ENCODE assay signal across 32 cellular contexts in genomic region chr12:22238211-22238610, GRCh38.
"Had no signal": no experiment of that assay in that cellular context is flagged by ENCODE, and none has a peak within 500 bp of the region (broad histone marks: within the 10 kb centered on the region; RNA-seq: fewer than 3 reads in every experiment).

No MANE protein-coding gene starts in this region.

- H3K9me3 ChIP-seq: breast epithelium, esophagus muscularis mucosa, mucosa of descending colon, spleen, testis, transverse colon had no signal

- H2AFZ ChIP-seq: hepatocyte had no signal

- H3K4me3 ChIP-seq: breast epithelium, esophagus muscularis mucosa, gastroesophageal sphincter, hepatocyte, mucosa of descending colon, spleen, testis, transverse colon had no signal

- H3K4me2 ChIP-seq: hepatocyte had no signal

- H3K4me1 ChIP-seq: breast epithelium, spleen, testis, transverse colon had no signal

- H3K27ac ChIP-seq: breast epithelium, esophagus muscularis mucosa, gastroesophageal sphincter, hepatocyte, spleen, testis, transverse colon, WERI-Rb-1 had no signal

- ATAC-seq: activated CD4-positive, CD25-positive, alpha-beta regulatory T cell treated with anti-CD3 and anti-CD28 coated beads, Interleukin-2, amount 50 U/mL, for 24 hours; activated naive CD8-positive, alpha-beta T cell treated with anti-CD3 and anti-CD28 coated beads, Interleukin-2, amount 50 U/mL, for 24 hours; activated T-cell treated with anti-CD3 and anti-CD28 coated beads, Interleukin-2, amount 50 U/mL, for 4 hours; activated T-helper 17 cell treated with anti-CD3 and anti-CD28 coated beads, Interleukin-2, amount 50 U/mL, for 72 hours; gastroesophageal sphincter; left cardiac atrium; left ventricle myocardium superior; mucosa of descending colon; right cardiac atrium; stimulated activated naive CD8-positive, alpha-beta T cell treated with anti-CD3 and anti-CD28 coated beads, Interleukin-15, Interleukin-2, amounts not matched to agents 100 U/mL and 50 U/mL, for 24 hours; T-helper 17 cell had no signal

- H3K36me3 ChIP-seq: breast epithelium, esophagus muscularis mucosa, gastroesophageal sphincter, spleen, transverse colon, WERI-Rb-1 had no signal

- DNase-seq: activated CD4-positive, alpha-beta memory T cell treated with anti-CD3 and anti-CD28 coated beads for 36 hours; activated CD4-positive, alpha-beta T cell treated with anti-CD3 and anti-CD28 coated beads for 48 hours; activated CD8-positive, alpha-beta memory T cell treated with anti-CD3 and anti-CD28 coated beads, Interleukin-2, amount 50 U/mL, for 48 hours; activated gamma-delta T cell treated with Interleukin-2 at 50 U/mL for 16 hours; activated naive CD4-positive, alpha-beta T cell treated with anti-CD3 and anti-CD28 coated beads, Interleukin-2, amount 50 U/mL, for 16 hours; activated naive CD8-positive, alpha-beta T cell treated with anti-CD3 and anti-CD28 coated beads, Interleukin-2, amount 50 U/mL, for 24 hours; activated T-cell treated with anti-CD3 and anti-CD28 coated beads, Interleukin-2, amount 50 U/mL, for 4 hours; amygdala; dermis blood vessel endothelial cell; effector CD4-positive, alpha-beta T cell; islet precursor cell; left cardiac atrium; left ventricle myocardium superior; mucosa of descending colon; naive B cell; occipital lobe; posterior cingulate gyrus; right cardiac atrium; spleen; stimulated activated CD4-positive, alpha-beta T cell treated with anti-CD3 and anti-CD28 coated beads, Interleukin-2, amount 100 ng/mL, for 48 hours; stimulated activated naive CD8-positive, alpha-beta T cell treated with anti-CD3 and anti-CD28 coated beads, Interleukin-15, Interleukin-2, amounts not matched to agents 100 U/mL and 50 U/mL, for 24 hours; T-helper 17 cell; T1000; testis; transverse colon; WERI-Rb-1 had no signal

- H3K27me3 ChIP-seq: breast epithelium, esophagus muscularis mucosa, gastroesophageal sphincter, hepatocyte, spleen, testis, transverse colon had no signal

- H3K79me2 ChIP-seq: hepatocyte had no signal
